ENCODE assay signal across 15 cellular contexts in the genomic region with DNA sequence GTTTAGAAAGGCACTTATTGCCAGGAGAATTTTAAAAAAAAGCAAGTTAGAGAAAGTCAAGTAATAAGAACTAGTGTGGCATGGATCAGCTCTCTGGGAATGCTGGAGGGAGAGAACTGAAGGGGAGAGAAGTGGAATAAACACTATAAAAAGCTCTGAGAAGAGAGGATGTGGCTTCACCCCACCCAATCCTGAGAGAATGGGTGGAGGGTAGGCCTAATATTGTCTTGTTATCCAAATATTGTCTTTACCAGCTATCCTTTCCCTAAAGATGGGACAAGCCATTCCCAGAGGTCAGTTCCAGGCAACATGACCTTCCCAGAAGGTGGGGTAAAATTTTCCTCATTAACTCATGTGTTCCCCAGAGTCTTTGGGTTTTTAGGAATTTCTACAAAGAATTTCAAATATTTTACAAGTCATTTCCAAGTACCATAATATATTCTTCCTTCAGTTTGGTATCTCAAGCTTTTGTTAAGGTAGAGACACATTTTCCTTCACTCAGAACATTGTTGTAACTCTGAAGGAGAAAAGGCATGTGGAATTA. TPM values are rescaled to one million over a fixed set of nuclear protein-coding genes. Genes with fewer than 3 reads are reported as not detected.
"Had no signal": no experiment of that assay in that cellular context is flagged by ENCODE, and none has a peak within 500 bp of the region (broad histone marks: within the 10 kb centered on the region; RNA-seq: fewer than 3 reads in every experiment).

No MANE protein-coding gene starts in this region.

- H3K36me3 Mint-ChIP-seq: mesothelial cell of epicardium had no signal

- H3K4me3 ChIP-seq: gastroesophageal sphincter, hepatocyte, psoas muscle, sigmoid colon, testis had no signal

- H3K36me3 ChIP-seq: gastroesophageal sphincter, sigmoid colon had no signal

- H3K27ac ChIP-seq: gastroesophageal sphincter, hepatocyte, psoas muscle, sigmoid colon, testis had no signal

- H3K4me1 Mint-ChIP-seq: mesothelial cell of epicardium had no signal

- H3K9me3 Mint-ChIP-seq: stimulated activated naive CD8-positive, alpha-beta T cell treated with anti-CD3 and anti-CD28 coated beads, Interleukin-15, Interleukin-2, amounts not matched to agents 100 ng/mL and 50 ng/mL, for 24 hours had no signal

- H3K4me1 ChIP-seq: testis had no signal

- H3K27ac Mint-ChIP-seq: activated naive CD8-positive, alpha-beta T cell treated with anti-CD3 and anti-CD28 coated beads, Interleukin-2, amount 10 ng/mL, durations not matched to agents 7 days and 5 days; mesothelial cell of epicardium; stimulated activated naive CD8-positive, alpha-beta T cell treated with anti-CD3 and anti-CD28 coated beads, Interleukin-15, Interleukin-2, amounts not matched to agents 100 ng/mL and 50 ng/mL, for 24 hours had no signal

- DNase-seq: activated CD4-positive, alpha-beta T cell treated with anti-CD3 and anti-CD28 coated beads, Interleukin-2, amount 50 U/mL, for 1 hour; activated gamma-delta T cell treated with Interleukin-2 at 50 U/mL for 16 hours; activated naive CD8-positive, alpha-beta T cell treated with anti-CD3 and anti-CD28 coated beads, Interleukin-2, amount 10 ng/mL, durations not matched to agents 7 days and 5 days; activated T-cell treated with anti-CD3 and anti-CD28 coated beads, Interleukin-2, amount 50 U/mL, for 4 hours; anterior cingulate cortex; nucleus accumbens; psoas muscle; sigmoid colon; stimulated activated CD4-positive, alpha-beta T cell treated with anti-CD3 and anti-CD28 coated beads, Interleukin-12 subunit alpha, Interleukin-12 subunit beta, amount 100 ng/mL, for 4 hours; testis had no signal

- H3K27me3 ChIP-seq: gastroesophageal sphincter, hepatocyte, sigmoid colon, testis had no signal

- ATAC-seq: activated T-cell treated with anti-CD3 and anti-CD28 coated beads, Interleukin-2, amount 50 U/mL, for 4 hours; gastroesophageal sphincter; psoas muscle had no signal

- H3K4me3 Mint-ChIP-seq: activated naive CD8-positive, alpha-beta T cell treated with anti-CD3 and anti-CD28 coated beads, Interleukin-2, amount 10 ng/mL, durations not matched to agents 7 days and 5 days; activated T-cell treated with anti-CD3 and anti-CD28 coated beads, Interleukin-2, amount 50 U/mL, for 4 hours; mesothelial cell of epicardium; stimulated activated naive CD8-positive, alpha-beta T cell treated with anti-CD3 and anti-CD28 coated beads, Interleukin-15, Interleukin-2, amounts not matched to agents 100 ng/mL and 50 ng/mL, for 24 hours had no signal

- H3K9me3 ChIP-seq: gastroesophageal sphincter, psoas muscle, sigmoid colon, testis had no signal

RNA-seq across cellular contexts. Expression of a gene that starts 42.4 kb away (rescaled TPM):
- total RNA-seq: bronchial epithelial cell had no signal
